Comparison of ENCODE assay signal across 9 cellular contexts in the genomic region with DNA sequence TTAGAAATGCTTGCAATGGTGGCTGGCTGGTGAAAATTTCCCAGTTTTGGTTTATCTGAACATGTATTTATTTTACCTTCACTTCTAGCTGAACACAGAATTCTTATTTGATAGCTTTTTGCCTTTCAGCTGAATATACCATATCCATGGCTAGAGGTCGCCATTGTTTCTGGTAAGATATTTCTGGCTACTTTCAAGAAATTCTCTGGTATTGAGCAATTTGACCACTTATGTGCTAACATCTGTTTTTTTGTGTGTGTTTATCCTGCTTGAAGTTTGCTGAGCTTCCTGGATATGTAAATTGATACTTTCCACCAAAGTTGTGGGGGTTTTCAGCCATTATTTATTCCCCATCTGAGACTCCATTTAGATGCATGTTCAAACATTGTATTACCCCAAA.
DNase-seq lines count a peak whose midpoint lies in the region; ATAC-seq and TF ChIP-seq lines count a peak whose summit lies in the region.
"Had no signal": no experiment of that assay in that cellular context is flagged by ENCODE, and none has a peak within 500 bp of the region (broad histone marks: within the 10 kb centered on the region; RNA-seq: fewer than 3 reads in every experiment).

No MANE protein-coding gene starts in this region.

- no peak overlapping the region for H3K4me3 ChIP-seq in heart right ventricle
- H3K4me3 ChIP-seq: upper lobe of left lung had no signal

- ATAC-seq in heart right ventricle (no peak), HG03457 (IDR thresholded peaks at IDR 0.05; ENCODE audit: unreplicated experiment) (no peak), GM21381 (IDR thresholded peaks at IDR 0.05; ENCODE audit: unreplicated experiment) (no peak)

- peak overlapping the region in 1 of 10 donors; percentile 57 for H3K27ac ChIP-seq in heart right ventricle

- intact Hi-C loops in heart right ventricle (cut with DNase I), result no loop called here

- TF ChIP-seq CTCF in heart right ventricle (IDR thresholded peaks at IDR 0.05), result peak in 1 of 9 donors; percentile 29

- DNase-seq in Caki2 (ENCODE audit: low read depth), result peak; percentile 21
- DNase-seq in HCEC 1CT, result peak; percentile 73
- DNase-seq in SK-MEL-5 (ENCODE audit: low read depth, low spot score), result peak; percentile 68
- DNase-seq in iris pigment epithelial cell (ENCODE audit: low read depth), result peak; percentile 91
- DNase-seq in GDM1 (lab: John Stamatoyannopoulos, UW), result no peak
- no peak for DNase-seq in heart right ventricle
- DNase-seq: upper lobe of left lung had no signal

- H3K4me1 ChIP-seq in heart right ventricle, result peaks cover 0 to 67% (median 18%) of the 10 kb centered on the region in 9 donors

- H3K36me3 ChIP-seq in heart right ventricle, result no peaks in the 10 kb centered on the region
- H3K36me3 ChIP-seq: upper lobe of left lung had no signal

- in situ Hi-C loops in Caki2 (cut with HindIII; ENCODE audit: low pct_unique_long_range_greater_than_20kb, low sequenced_read_pairs) (no loop called here), SK-MEL-5 (cut with HindIII; ENCODE audit: low pct_unique_long_range_greater_than_20kb, low sequenced_read_pairs) (no loop called here)

- 83 to 86% methylated on average over 1 of the region's 1 CpG for WGBS in heart right ventricle, 2 donors

- H3K27me3 ChIP-seq in heart right ventricle, result no peaks in the 10 kb centered on the region
- H3K27me3 ChIP-seq: upper lobe of left lung had no signal

- no peaks in the 10 kb centered on the region for H3K9me3 ChIP-seq in heart right ventricle
- H3K9me3 ChIP-seq: upper lobe of left lung had no signal

Comparison
In these comparisons a context has a peak if more than half of its experiments do, and no peak if none do; other contexts are left out.
1. DNase-seq: peak in Caki2 (single experiment), HCEC 1CT (single experiment), SK-MEL-5 (single experiment) and iris pigment epithelial cell (single experiment); none in GDM1 (single experiment) and heart right ventricle (0 of 2).